In genomic region chr9:5621327-5621726, GRCh38 we compare ENCODE assay signal across 2 cellular contexts.
TF ChIP-seq lines count a peak whose summit lies in the region.

No MANE protein-coding gene starts in this region.

TF ChIP-seq in HCT116, 20 proteins besides CTCF, POLR2A, EP300 and RAD21:
- TF ChIP-seq CBX3 (IDR thresholded peaks at IDR 0.05; ENCODE audit: low read depth) (peak; percentile 78; the same call in 1 of the 2 replicates), SP1 (IDR thresholded peaks at IDR 0.05; ENCODE audit: low read depth) (peak; percentile 81), ELF1 (IDR thresholded peaks at IDR 0.05; ENCODE audit: borderline replicate concordance, low read depth) (no peak), MAX (IDR thresholded peaks at IDR 0.05) (no peak), ZFX (IDR thresholded peaks at IDR 0.05) (no peak), EZH2 (IDR thresholded peaks at IDR 0.05) (no peak), ATF3 (IDR thresholded peaks at IDR 0.05) (no peak), SRF (IDR thresholded peaks at IDR 0.05; ENCODE audit: low read depth) (0 out of 2 replicates have a peak, but pooled peaks have one; percentile 16), SIN3A (IDR thresholded peaks at IDR 0.05; ENCODE audit: low read depth) (no peak), TCF7L2 (IDR thresholded peaks at IDR 0.05; ENCODE audit: borderline replicate concordance, extremely low read depth, insufficient read depth, insufficient read length) (no peak), JUND (IDR thresholded peaks at IDR 0.05) (peak; percentile 79), ZNF274 (IDR thresholded peaks at IDR 0.05; ENCODE audit: low read depth, low read length) (no peak), POLR2AphosphoS5 (IDR thresholded peaks at IDR 0.05; ENCODE audit: low read depth, low read length) (0 out of 2 replicates have a peak, but pooled peaks have one; percentile 31), FOSL1 (IDR thresholded peaks at IDR 0.05; ENCODE audit: low read depth) (peak; percentile 74)
TF ChIP-seq in HCT116: peak in this region for 6.

TF ChIP-seq in GM12891, 5 proteins besides CTCF, POLR2A, EP300 and RAD21:
- no peak for TF ChIP-seq PAX5 (IDR thresholded peaks at IDR 0.05; ENCODE audit: insufficient read depth, low read length, severe bottlenecking)
- TF ChIP-seq POLR2AphosphoS5 (IDR thresholded peaks at IDR 0.05; ENCODE audit: low read depth, low read length), result no peak
